ENCODE assay signal across 7 cellular contexts in genomic region chr9:137201205-137201868, GRCh38. TPM values are rescaled to one million over a fixed set of nuclear protein-coding genes. Genes with fewer than 3 reads are reported as not detected.
A peak's percentile ranks its signal among the peaks of the same experiment; 100 is the strongest.
DNase-seq lines count a peak whose midpoint lies in the region; ATAC-seq and TF ChIP-seq lines count a peak whose summit lies in the region.

No MANE protein-coding gene starts in this region.

- H3K4me3 ChIP-seq in H7 (ENCODE audit: insufficient read depth, low read depth, low read length) (peak overlapping the region; percentile 68), WERI-Rb-1 (ENCODE audit: low read depth, low read length) (peak overlapping the region; percentile 58), right cardiac atrium (ENCODE audit: low read length) (peak overlapping the region; percentile 49), spleen (peak overlapping the region; percentile 58 to 78 (median 62))

- H3K27me3 ChIP-seq in H7 (ENCODE audit: control insufficient read depth, insufficient read depth, low read length) (no peaks in the 10 kb centered on the region), WERI-Rb-1 (ENCODE audit: insufficient read depth, low read depth, severe bottlenecking) (no peaks in the 10 kb centered on the region), right cardiac atrium (ENCODE audit: control insufficient read depth, insufficient read depth) (no peaks in the 10 kb centered on the region), spleen (replicated peaks in 1 of 7) (peaks cover 0 to 9% (median 0%) of the 10 kb centered on the region in 7 donors)

- H3K4me1 ChIP-seq in right cardiac atrium (ENCODE audit: control insufficient read depth, insufficient read depth, low read length) (peaks cover 10% of the 10 kb centered on the region), spleen (peaks cover 38 to 88% (median 74%) of the 10 kb centered on the region in 6 donors)

- peaks cover 2% of the 10 kb centered on the region; the same call in 1 of the 2 replicates for H3K36me3 ChIP-seq in H7 (replicated peaks; ENCODE audit: control insufficient read depth, insufficient read depth, low read length)
- H3K36me3 ChIP-seq in WERI-Rb-1, result no peaks in the 10 kb centered on the region
- H3K36me3 ChIP-seq in spleen, result no peaks in the 10 kb centered on the region

- TF ChIP-seq POLR2A in spleen (IDR thresholded peaks at IDR 0.05), result no peak

- TF ChIP-seq CTCF in WERI-Rb-1 (IDR thresholded peaks at IDR 0.05; ENCODE audit: low read depth, low read length), result no peak
- TF ChIP-seq CTCF in spleen (IDR thresholded peaks at IDR 0.05 in 8 of 11, conservative IDR thresholded peaks at IDR 0.05 in 3 of 11), result no peak

- WGBS in right cardiac atrium, result 14% methylated on average over 23 of the region's 23 CpGs
- 22 to 42% (median 25%) methylated on average over 15 to 23 of the region's 23 CpGs for WGBS in spleen, 5 donors

- intact Hi-C loops in right cardiac atrium (cut with DNase I), result no loop called here
- intact Hi-C loops in spleen (cut with DNase I; ENCODE audit: low total_unique reads), result no loop called here

- H3K27ac ChIP-seq in WERI-Rb-1 (peak overlapping the region; percentile 65), right cardiac atrium (ENCODE audit: low read length) (peak overlapping the region; percentile 85), spleen (peak overlapping the region; percentile 82 to 95 (median 88))

- no peak for ATAC-seq in right cardiac atrium
- ATAC-seq in HG03039 (IDR thresholded peaks at IDR 0.05; ENCODE audit: unreplicated experiment), result no peak
- no peak for ATAC-seq in HG03097 (IDR thresholded peaks at IDR 0.05; ENCODE audit: low FRiP score, unreplicated experiment)

- H3K9me3 ChIP-seq in WERI-Rb-1 (ENCODE audit: severe bottlenecking), result no peaks in the 10 kb centered on the region
- H3K9me3 ChIP-seq in right cardiac atrium (ENCODE audit: control insufficient read depth, low read length), result no peaks in the 10 kb centered on the region
- H3K9me3 ChIP-seq in spleen, result no peaks in the 10 kb centered on the region

- DNase-seq in H7 (peak; percentile 75), WERI-Rb-1 (no peak), right cardiac atrium (no peak), spleen (no peak), NCI-H2171 (lab: John Stamatoyannopoulos, UW) (no peak)

RNA-seq across cellular contexts. Expression of gene TPRN, which starts 0.8 kb away (rescaled TPM):
- total RNA-seq in H7 (2014; rRNA removed; shearing (Covaris generic)), result 19.3 and 23.3 TPM in 2 replicates
- total RNA-seq in right cardiac atrium (10 to 100 TPM in 1 of 4 donors, 1 to 10 TPM in 3; 5.4 to 13.9 (median 8.9) TPM), spleen (1 to 10 TPM; 6.3 to 9.6 (median 7.2) TPM)
- polyA plus RNA-seq in right cardiac atrium (4.8 TPM), spleen (10 to 100 TPM in 1 of 3 donors, 1 to 10 TPM in 2; 4.5 to 10.7 (median 4.7) TPM)

RNA-seq across cellular contexts. Expression of gene TMEM203, which starts 4.1 kb away (rescaled TPM):
- 59.1 and 62.3 TPM in 2 replicates for total RNA-seq in H7 (2014; rRNA removed; shearing (Covaris generic))
- 10 to 100 TPM; 28.9 to 41.3 (median 39.9) TPM for total RNA-seq in right cardiac atrium
- 47.5 TPM for polyA plus RNA-seq in right cardiac atrium
- 10 to 100 TPM; 28.4 to 37.9 (median 34.6) TPM for total RNA-seq in spleen
- 10 to 100 TPM; 37.4 to 50.1 (median 44.9) TPM for polyA plus RNA-seq in spleen

RNA-seq across cellular contexts. Expression of gene NDOR1, which starts 4.2 kb away (rescaled TPM):
- total RNA-seq in H7 (2014; rRNA removed; shearing (Covaris generic)), result 22.2 and 22.7 TPM in 2 replicates
- 1 to 10 TPM; 5.1 to 7.9 (median 5.9) TPM for total RNA-seq in right cardiac atrium
- 5.2 TPM for polyA plus RNA-seq in right cardiac atrium
- total RNA-seq in spleen, result 10 to 100 TPM; 14.2 to 28.7 (median 21.6) TPM
- polyA plus RNA-seq in spleen, result 10 to 100 TPM in 1 of 3 donors, 1 to 10 TPM in 2; 6.3 to 21.7 (median 9.0) TPM

RNA-seq across cellular contexts. Expression of gene SSNA1, which starts 12.9 kb away (rescaled TPM):
- 109 and 143 TPM in 2 replicates for total RNA-seq in H7 (2014; rRNA removed; shearing (Covaris generic))
- 10 to 100 TPM; 43.2 to 57.8 (median 48.3) TPM for total RNA-seq in right cardiac atrium
- 86.4 TPM for polyA plus RNA-seq in right cardiac atrium
- total RNA-seq in spleen, result 10 to 100 TPM; 38.2 to 54.3 (median 43.0) TPM
- 100 to 1,000 TPM in 1 of 3 donors, 10 to 100 TPM in 2; 82.0 to 109 (median 99.6) TPM for polyA plus RNA-seq in spleen

RNA-seq across cellular contexts. Expression of gene ANAPC2, which starts 13.0 kb away (rescaled TPM):
- 26.2 and 37.0 TPM in 2 replicates for total RNA-seq in H7 (2014; rRNA removed; shearing (Covaris generic))
- total RNA-seq in right cardiac atrium, result 10 to 100 TPM; 31.9 to 45.7 (median 37.4) TPM
- 26.6 TPM for polyA plus RNA-seq in right cardiac atrium
- 10 to 100 TPM; 38.4 to 93.0 (median 62.2) TPM for total RNA-seq in spleen
- polyA plus RNA-seq in spleen, result 10 to 100 TPM; 27.8 to 67.4 (median 48.5) TPM
